20 cellular contexts compared by ENCODE assay signal in the genomic region with DNA sequence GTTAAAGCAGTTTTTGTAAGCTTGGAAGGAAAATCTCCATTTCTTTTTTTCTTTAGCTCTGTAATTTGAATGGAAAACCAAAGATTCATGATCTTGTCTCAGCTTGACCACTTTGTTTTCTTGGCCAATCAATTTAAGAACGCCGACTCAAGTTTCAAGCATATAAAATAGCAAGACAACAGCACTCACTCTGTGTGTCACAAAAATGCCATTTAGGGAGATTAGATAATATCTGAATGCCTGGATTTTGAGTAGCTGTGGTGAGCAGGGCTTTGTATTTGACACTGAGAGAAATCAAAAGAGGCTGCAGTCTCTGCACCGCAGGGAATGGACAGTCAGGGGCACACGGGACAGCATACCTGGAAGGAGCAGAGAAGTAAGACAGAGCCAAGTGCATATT.
A peak's percentile ranks its signal among the peaks of the same experiment; 100 is the strongest.
DNase-seq lines count a peak whose midpoint lies in the region; ATAC-seq and TF ChIP-seq lines count a peak whose summit lies in the region.
"Had no signal": no experiment of that assay in that cellular context is flagged by ENCODE, and none has a peak within 500 bp of the region (broad histone marks: within the 10 kb centered on the region; RNA-seq: fewer than 3 reads in every experiment).

No MANE protein-coding gene starts in this region.

- no peaks in the 10 kb centered on the region for H3K36me3 Mint-ChIP-seq in endodermal cell (ENCODE audit: low read depth)
- H3K36me3 Mint-ChIP-seq: CD4-positive, CD25-positive, alpha-beta regulatory T cell; CD8-positive, alpha-beta memory T cell had no signal

- TF ChIP-seq EP300 in SK-N-SH (IDR thresholded peaks at IDR 0.05; ENCODE audit: borderline replicate concordance in 1 of 2, low read depth in 1 of 2, low read length in 1 of 2): peak in 1 of 2 experiments; percentile 42; a peak in 1 of 4 replicates

- no peaks in the 10 kb centered on the region for H3K27me3 Mint-ChIP-seq in endodermal cell (ENCODE audit: insufficient read depth)
- H3K27me3 Mint-ChIP-seq: CD4-positive, CD25-positive, alpha-beta regulatory T cell; CD8-positive, alpha-beta memory T cell had no signal

- H3K4me2 ChIP-seq in SK-N-SH: no peak overlapping the region
- H3K4me2 ChIP-seq in parathyroid adenoma (ENCODE audit: low read length): peak overlapping the region; percentile 37

- H3K79me2 ChIP-seq in SK-N-SH (ENCODE audit: insufficient read depth) (no peaks in the 10 kb centered on the region), parathyroid adenoma (no peaks in the 10 kb centered on the region)

- CTCF ChIA-PET in SK-N-SH (lab: Yijun Ruan, JAX): interaction anchor here (0.8 kb wide), 1 partner anchor 36 kb away, joined by 3 read pairs; no protein-coding TSS in a partner anchor

- no peak overlapping the region for H3K4me3 Mint-ChIP-seq in endodermal cell
- H3K4me3 Mint-ChIP-seq: CD4-positive, CD25-positive, alpha-beta regulatory T cell; CD8-positive, alpha-beta memory T cell had no signal

- H3K36me3 ChIP-seq in SK-N-SH (replicated peaks in 1 of 2; ENCODE audit: control insufficient read depth in 1 of 2, insufficient read depth in 2 of 2, low read length in 1 of 2): no peaks in the 10 kb centered on the region
- no peaks in the 10 kb centered on the region for H3K36me3 ChIP-seq in endodermal cell (ENCODE audit: control insufficient read depth, insufficient read depth, low read length)
- no peaks in the 10 kb centered on the region for H3K36me3 ChIP-seq in parathyroid adenoma (ENCODE audit: control insufficient read depth, insufficient read depth, low read length)
- H3K36me3 ChIP-seq: BE2C had no signal

- H3K9me2 ChIP-seq in SK-N-SH: no peaks in the 10 kb centered on the region

- no peaks in the 10 kb centered on the region for H4K20me1 ChIP-seq in SK-N-SH (ENCODE audit: insufficient read depth)

- no peaks in the 10 kb centered on the region for H3F3A ChIP-seq in SK-N-SH (replicated peaks; ENCODE audit: insufficient read depth)

- ATAC-seq in HG02840 (IDR thresholded peaks at IDR 0.05; ENCODE audit: low FRiP score, unreplicated experiment): no peak
- ATAC-seq: GM12878, K562 had no signal

- H3K27ac ChIP-seq in SK-N-SH (ENCODE audit: low read depth in 2 of 2, low read length in 1 of 2): peak overlapping the region in 1 of 2 experiments; percentile 28; a peak in 1 of 4 replicates
- no peak overlapping the region for H3K27ac ChIP-seq in endodermal cell (ENCODE audit: low read depth, low read length)
- H3K27ac ChIP-seq in parathyroid adenoma: no peak overlapping the region

- H3K9me3 Mint-ChIP-seq in endodermal cell: no peaks in the 10 kb centered on the region

- no peak overlapping the region for H3K27ac Mint-ChIP-seq in endodermal cell
- H3K27ac Mint-ChIP-seq: CD4-positive, CD25-positive, alpha-beta regulatory T cell; CD8-positive, alpha-beta memory T cell had no signal

- H3K4me1 ChIP-seq in SK-N-SH (ENCODE audit: control insufficient read depth in 1 of 2, insufficient read depth in 2 of 2, low read depth in 1 of 2, low read length in 1 of 2): peaks cover 0 to 14% of the 10 kb centered on the region in 2 experiments; a peak in 2 of 4 replicates
- H3K4me1 ChIP-seq in endodermal cell (ENCODE audit: control insufficient read depth, insufficient read depth, low read length): peaks cover 17% of the 10 kb centered on the region
- H3K4me1 ChIP-seq in parathyroid adenoma: no peaks in the 10 kb centered on the region

- DNase-seq in SK-N-SH: peak; percentile 26
- DNase-seq in endodermal cell: no peak
- no peak for DNase-seq in NCI-H1436 (lab: John Stamatoyannopoulos, UW)
- no peak for DNase-seq in mesenteric fat pad (ENCODE audit: low spot score)
- DNase-seq: ACHN; BE2C; C1 segment of cervical spinal cord; CD4-positive, CD25-positive, alpha-beta regulatory T cell; CD8-positive, alpha-beta memory T cell; COR-L47; DMS 273 treated with DMSO at 0.1 percent for 48 hours; DMS53; DND-41; EL; HCEC 1CT; IMR-90 had no signal

- WGBS in SK-N-SH (ENCODE audit: low lambda C conversion rate): 20% methylated on average over 4 of the region's 4 CpGs
- WGBS in endodermal cell (ENCODE audit: insufficient coverage in 1 of 2, insufficient read length in 1 of 2), 2 experiments: 69 to 97% methylated on average over 2 to 4 of the region's 4 CpGs

- peaks cover 3% of the 10 kb centered on the region; the same call in 1 of the 2 replicates for H3K9me3 ChIP-seq in SK-N-SH
- no peaks in the 10 kb centered on the region for H3K9me3 ChIP-seq in endodermal cell (ENCODE audit: control insufficient read depth, low read length)
- H3K9me3 ChIP-seq in parathyroid adenoma (ENCODE audit: control insufficient read depth, low read length): no peaks in the 10 kb centered on the region
- H3K9me3 ChIP-seq: BE2C had no signal

- no peak overlapping the region for H3K9ac ChIP-seq in SK-N-SH
- no peak overlapping the region for H3K9ac ChIP-seq in endodermal cell (ENCODE audit: extremely low read depth, low read length, poor library complexity, severe bottlenecking)
- H3K9ac ChIP-seq in parathyroid adenoma: no peak overlapping the region

- H3K27me3 ChIP-seq in SK-N-SH (ENCODE audit: insufficient read depth): no peaks in the 10 kb centered on the region
- H3K27me3 ChIP-seq in endodermal cell (ENCODE audit: control insufficient read depth, insufficient read depth, low read length, poor library complexity, severe bottlenecking): no peaks in the 10 kb centered on the region
- H3K27me3 ChIP-seq in parathyroid adenoma (ENCODE audit: control insufficient read depth, insufficient read depth, low read length): no peaks in the 10 kb centered on the region
- H3K27me3 ChIP-seq: BE2C had no signal

- TF ChIP-seq RAD21 in SK-N-SH (IDR thresholded peaks at IDR 0.05; ENCODE audit: low read length): peak; percentile 10; the same call in 1 of the 2 replicates

- H2AFZ ChIP-seq in SK-N-SH (ENCODE audit: low read depth) (no peak overlapping the region), parathyroid adenoma (no peak overlapping the region)

- H3K4me3 ChIP-seq in SK-N-SH (ENCODE audit: low read depth in 2 of 2, low read length in 1 of 2) (no peak overlapping the region; a peak in 1 of 4 replicates), endodermal cell (ENCODE audit: low read length) (peak overlapping the region; percentile 5), parathyroid adenoma (ENCODE audit: low read depth, low read length) (no peak overlapping the region)
- H3K4me3 ChIP-seq: GM12878, K562 had no signal

- H3K4me1 Mint-ChIP-seq in endodermal cell: peaks cover 44% of the 10 kb centered on the region
- H3K4me1 Mint-ChIP-seq: CD4-positive, CD25-positive, alpha-beta regulatory T cell; CD8-positive, alpha-beta memory T cell had no signal

- TF ChIP-seq CTCF in SK-N-SH (IDR thresholded peaks at IDR 0.05): no peak
- TF ChIP-seq CTCF in endodermal cell (conservative IDR thresholded peaks at IDR 0.05): no peak
- TF ChIP-seq CTCF in parathyroid adenoma (IDR thresholded peaks at IDR 0.05): no peak

- POLR2A ChIA-PET in SK-N-SH (lab: Yijun Ruan, JAX): no interaction called here

TF ChIP-seq in SK-N-SH, 30 proteins besides CTCF, POLR2A, EP300 and RAD21 (continues in another document):
- no peak for TF ChIP-seq YY1 (IDR thresholded peaks at IDR 0.05; ENCODE audit: low read depth)
- TF ChIP-seq MXI1 (IDR thresholded peaks at IDR 0.05; ENCODE audit: low read depth, low read length): peak; percentile 25; the same call in 1 of the 2 replicates
- no peak for TF ChIP-seq FOXM1 (IDR thresholded peaks at IDR 0.05; ENCODE audit: low read depth)
- TF ChIP-seq ELF1 (IDR thresholded peaks at IDR 0.05): no peak
- no peak for TF ChIP-seq TEAD4 (IDR thresholded peaks at IDR 0.05; ENCODE audit: borderline replicate concordance, insufficient read depth)
- TF ChIP-seq, protein P1, sequence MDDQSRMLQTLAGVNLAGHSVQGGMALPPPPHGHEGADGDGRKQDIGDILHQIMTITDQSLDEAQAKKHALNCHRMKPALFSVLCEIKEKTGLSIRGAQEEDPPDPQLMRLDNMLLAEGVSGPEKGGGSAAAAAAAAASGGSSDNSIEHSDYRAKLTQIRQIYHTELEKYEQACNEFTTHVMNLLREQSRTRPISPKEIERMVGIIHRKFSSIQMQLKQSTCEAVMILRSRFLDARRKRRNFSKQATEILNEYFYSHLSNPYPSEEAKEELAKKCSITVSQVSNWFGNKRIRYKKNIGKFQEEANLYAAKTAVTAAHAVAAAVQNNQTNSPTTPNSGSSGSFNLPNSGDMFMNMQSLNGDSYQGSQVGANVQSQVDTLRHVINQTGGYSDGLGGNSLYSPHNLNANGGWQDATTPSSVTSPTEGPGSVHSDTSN (IDR thresholded peaks at IDR 0.05): no peak
- TF ChIP-seq JUND (IDR thresholded peaks at IDR 0.05): no peak
- TF ChIP-seq NRF1 (IDR thresholded peaks at IDR 0.05; ENCODE audit: low read depth, low read length): no peak
- TF ChIP-seq GATA2 (CRISPR knock-in tag; IDR thresholded peaks at IDR 0.05): peak; percentile 90
- no peak for TF ChIP-seq EZH2phosphoT487 (IDR thresholded peaks at IDR 0.05; ENCODE audit: borderline replicate concordance, low read depth)
- TF ChIP-seq, protein P2, sequence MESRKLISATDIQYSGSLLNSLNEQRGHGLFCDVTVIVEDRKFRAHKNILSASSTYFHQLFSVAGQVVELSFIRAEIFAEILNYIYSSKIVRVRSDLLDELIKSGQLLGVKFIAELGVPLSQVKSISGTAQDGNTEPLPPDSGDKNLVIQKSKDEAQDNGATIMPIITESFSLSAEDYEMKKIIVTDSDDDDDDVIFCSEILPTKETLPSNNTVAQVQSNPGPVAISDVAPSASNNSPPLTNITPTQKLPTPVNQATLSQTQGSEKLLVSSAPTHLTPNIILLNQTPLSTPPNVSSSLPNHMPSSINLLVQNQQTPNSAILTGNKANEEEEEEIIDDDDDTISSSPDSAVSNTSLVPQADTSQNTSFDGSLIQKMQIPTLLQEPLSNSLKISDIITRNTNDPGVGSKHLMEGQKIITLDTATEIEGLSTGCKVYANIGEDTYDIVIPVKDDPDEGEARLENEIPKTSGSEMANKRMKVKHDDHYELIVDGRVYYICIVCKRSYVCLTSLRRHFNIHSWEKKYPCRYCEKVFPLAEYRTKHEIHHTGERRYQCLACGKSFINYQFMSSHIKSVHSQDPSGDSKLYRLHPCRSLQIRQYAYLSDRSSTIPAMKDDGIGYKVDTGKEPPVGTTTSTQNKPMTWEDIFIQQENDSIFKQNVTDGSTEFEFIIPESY (IDR thresholded peaks at IDR 0.05; ENCODE audit: borderline replicate concordance, low read depth): no peak
- TF ChIP-seq RFX5 (IDR thresholded peaks at IDR 0.05; ENCODE audit: low read length): no peak
- TF ChIP-seq, protein P3, sequence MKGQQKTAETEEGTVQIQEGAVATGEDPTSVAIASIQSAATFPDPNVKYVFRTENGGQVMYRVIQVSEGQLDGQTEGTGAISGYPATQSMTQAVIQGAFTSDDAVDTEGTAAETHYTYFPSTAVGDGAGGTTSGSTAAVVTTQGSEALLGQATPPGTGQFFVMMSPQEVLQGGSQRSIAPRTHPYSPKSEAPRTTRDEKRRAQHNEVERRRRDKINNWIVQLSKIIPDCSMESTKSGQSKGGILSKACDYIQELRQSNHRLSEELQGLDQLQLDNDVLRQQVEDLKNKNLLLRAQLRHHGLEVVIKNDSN (IDR thresholded peaks at IDR 0.05; ENCODE audit: borderline replicate concordance, low read depth): no peak
- no peak for TF ChIP-seq TCF12 (IDR thresholded peaks at IDR 0.05)
- TF ChIP-seq FOXJ3 (CRISPR knock-in tag; IDR thresholded peaks at IDR 0.05): no peak
